9 cellular contexts compared by ENCODE assay signal in the genomic region with DNA sequence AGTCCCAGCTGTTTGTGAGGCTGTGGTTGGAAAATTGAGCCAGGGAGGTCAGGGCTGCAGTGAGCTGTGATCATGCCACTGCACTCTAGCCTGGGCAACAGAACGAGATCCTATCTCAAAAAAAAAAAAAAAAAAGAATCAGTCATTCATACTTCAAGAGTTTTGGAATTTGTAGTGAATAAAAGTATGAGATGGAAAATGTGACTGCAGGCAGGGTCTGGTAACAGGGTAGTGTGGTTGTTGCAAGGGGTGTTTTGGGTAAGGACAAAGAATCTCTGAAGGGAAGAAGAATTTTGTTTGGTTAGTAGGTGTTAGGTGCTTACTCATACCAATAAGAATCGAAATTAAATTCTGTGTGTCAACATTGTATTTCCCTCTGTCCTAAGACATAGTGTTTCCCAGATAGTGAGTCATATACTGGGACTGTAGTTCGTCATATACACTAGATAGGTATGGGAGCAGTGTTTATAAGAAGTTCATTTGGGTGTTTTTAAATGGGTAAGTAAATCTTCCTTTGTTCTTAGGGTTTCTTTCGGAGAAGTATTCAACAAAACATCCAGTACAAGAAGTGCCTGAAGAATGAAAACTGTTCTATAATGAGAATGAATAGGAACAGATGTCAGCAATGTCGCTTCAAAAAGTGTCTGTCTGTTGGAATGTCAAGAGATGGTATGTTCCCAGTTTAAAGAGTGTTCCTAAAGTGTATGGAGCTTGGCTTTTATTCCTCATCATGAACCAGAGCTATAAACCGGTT. TPM values are rescaled to one million over a fixed set of nuclear protein-coding genes. Genes with fewer than 3 reads are reported as not detected.
A peak's percentile ranks its signal among the peaks of the same experiment; 100 is the strongest.
DNase-seq lines count a peak whose midpoint lies in the region; ATAC-seq, FAIRE-seq and TF ChIP-seq lines count a peak whose summit lies in the region.
"Had no signal": no experiment of that assay in that cellular context is flagged by ENCODE, and none has a peak within 500 bp of the region (broad histone marks: within the 10 kb centered on the region; RNA-seq: fewer than 3 reads in every experiment).

No MANE protein-coding gene starts in this region.

- TF ChIP-seq CTCF in AG09319 (IDR thresholded peaks at IDR 0.05; ENCODE audit: low read depth, low read length): no peak
- TF ChIP-seq CTCF in HFFc6 (IDR thresholded peaks at IDR 0.05): no peak
- no peak for TF ChIP-seq CTCF in ascending aorta (IDR thresholded peaks at IDR 0.05)
- TF ChIP-seq CTCF in HepG2 (CRISPR knock-in tag; IDR thresholded peaks at IDR 0.05): no peak

- WGBS in HepG2 (ENCODE audit: low lambda C conversion rate): 82% methylated on average over 6 of the region's 6 CpGs

- H3K27me3 ChIP-seq in ascending aorta (no peaks in the 10 kb centered on the region), HepG2 (ENCODE audit: control insufficient read depth in 1 of 2, insufficient read depth in 2 of 2, low read length in 2 of 2) (no peaks in the 10 kb centered on the region)

- POLR2A ChIA-PET in HepG2 (lab: Yijun Ruan, JAX): interaction anchor here (1.1 kb wide), 1 partner anchor 13 kb away, joined by 3 read pairs; no protein-coding TSS in a partner anchor

- no peaks in the 10 kb centered on the region; the same call in 1 of the 2 replicates for H4K20me1 ChIP-seq in HepG2 (ENCODE audit: insufficient read depth, low read length)

- peaks cover 0 to 17% of the 10 kb centered on the region in 2 donors for H3K4me1 ChIP-seq in ascending aorta
- H3K4me1 ChIP-seq in HepG2 (ENCODE audit: insufficient read depth, low read length): no peaks in the 10 kb centered on the region

- peak overlapping the region; percentile 46 for H3K4me3 Mint-ChIP-seq in HFFc6
- no peak overlapping the region for H3K4me3 Mint-ChIP-seq in T-helper 2 cell treated with Interferon-gamma antibody and Interleukin-4, amounts not matched to agents 5 μg/mL and 100 μg/mL, for 36 hours

- in situ Hi-C loops in HepG2 (cut with HindIII; ENCODE audit: extremely low pct_ligation_motif_present, low pct_unique_long_range_greater_than_20kb): no loop called here

- H3K4me3 ChIP-seq in ascending aorta (no peak overlapping the region), HepG2 (replicated peaks in 1 of 3; ENCODE audit: insufficient read depth in 1 of 3, low read depth in 2 of 3, low read length in 3 of 3) (no peak overlapping the region)

- no peak overlapping the region for H3K9ac ChIP-seq in HepG2 (ENCODE audit: insufficient read depth, low read depth, low read length)

- TF ChIP-seq POLR2A in HepG2 (IDR thresholded peaks at IDR 0.05; ENCODE audit: insufficient read depth in 1 of 2, low read depth in 2 of 2, low read length in 2 of 2): no peak

- intact Hi-C loops in ascending aorta (cut with DNase I) (no loop called here), HepG2 (cut with micrococcal nuclease; ENCODE audit: unreplicated experiment) (no loop called here)

- peaks cover 66% of the 10 kb centered on the region for H3K36me3 Mint-ChIP-seq in HFFc6 (ENCODE audit: low read depth)
- no peaks in the 10 kb centered on the region for H3K36me3 Mint-ChIP-seq in T-helper 2 cell treated with Interferon-gamma antibody and Interleukin-4, amounts not matched to agents 5 μg/mL and 100 μg/mL, for 36 hours (ENCODE audit: low read depth)

- TF ChIP-seq RAD21 in HepG2 (CRISPR knock-in tag; IDR thresholded peaks at IDR 0.05): no peak

- H3K9me3 ChIP-seq in ascending aorta (no peaks in the 10 kb centered on the region), HepG2 (ENCODE audit: low read length) (no peaks in the 10 kb centered on the region)

- no peak overlapping the region for H3K4me2 ChIP-seq in HepG2 (ENCODE audit: low read depth, low read length)

- H3K27ac Mint-ChIP-seq in HFFc6: peak overlapping the region; percentile 80
- H3K27ac Mint-ChIP-seq in T-helper 2 cell treated with Interferon-gamma antibody and Interleukin-4, amounts not matched to agents 5 μg/mL and 100 μg/mL, for 36 hours: no peak overlapping the region

- H2AFZ ChIP-seq in HepG2 (ENCODE audit: low read length): no peak overlapping the region

- peak; percentile 51 for ATAC-seq in HepG2
- ATAC-seq in GM18909 (IDR thresholded peaks at IDR 0.05; ENCODE audit: poor library complexity, unreplicated experiment): no peak
- no peak for ATAC-seq in GM21529 (IDR thresholded peaks at IDR 0.05; ENCODE audit: unreplicated experiment)

- no TSS peak for BruUV-seq in HepG2 (replicated peaks; lab: Mats Ljungman, UMichigan)

- H3K4me1 Mint-ChIP-seq in HFFc6 (ENCODE audit: low read depth): peaks cover 54% of the 10 kb centered on the region
- H3K4me1 Mint-ChIP-seq in T-helper 2 cell treated with Interferon-gamma antibody and Interleukin-4, amounts not matched to agents 5 μg/mL and 100 μg/mL, for 36 hours (ENCODE audit: low read depth): no peaks in the 10 kb centered on the region

- FAIRE-seq in HepG2 (lab: Jason Lieb, UNC): no peak

- peaks cover 3% of the 10 kb centered on the region for H3K27me3 Mint-ChIP-seq in HFFc6 (ENCODE audit: insufficient read depth)
- no peaks in the 10 kb centered on the region for H3K27me3 Mint-ChIP-seq in T-helper 2 cell treated with Interferon-gamma antibody and Interleukin-4, amounts not matched to agents 5 μg/mL and 100 μg/mL, for 36 hours (ENCODE audit: low read depth)

- H3K27ac ChIP-seq in ascending aorta (peak overlapping the region; percentile 27 to 65), HepG2 (ENCODE audit: extremely low read length, insufficient read depth, low read length) (no peak overlapping the region)

- H3K36me3 ChIP-seq in ascending aorta (peaks cover 23 to 34% of the 10 kb centered on the region in 2 donors), HepG2 (replicated peaks in 1 of 2; ENCODE audit: control insufficient read depth in 1 of 2, insufficient read depth in 2 of 2, low read length in 2 of 2) (peaks cover 3 to 51% of the 10 kb centered on the region in 2 experiments; a peak in 4 of 5 replicates)

- CTCF ChIA-PET in HepG2 (lab: Yijun Ruan, JAX; ENCODE audit: low intra/inter-chr PET ratio, low total read pairs): no interaction called here

- DNase-seq in AG09319 (ENCODE audit: extremely low read depth, low read depth): peak; percentile 27
- DNase-seq in HFFc6: peak; percentile 92
- no peak for DNase-seq in ascending aorta (ENCODE audit: low spot score in 2 of 2)
- peak; percentile 18 for DNase-seq in HepG2 (ENCODE audit: low spot score)
- DNase-seq in central memory CD4-positive, alpha-beta T cell: no peak
- no peak for DNase-seq in T-helper 2 cell treated with Interferon-gamma antibody and Interleukin-4, amounts not matched to agents 5 μg/mL and 100 μg/mL, for 36 hours (ENCODE audit: low spot score)
- DNase-seq: foreskin melanocyte had no signal

- no peaks in the 10 kb centered on the region for H3K79me2 ChIP-seq in HepG2 (ENCODE audit: insufficient read depth, low read length)

- no peaks in the 10 kb centered on the region for H3K9me3 Mint-ChIP-seq in HFFc6
- no peaks in the 10 kb centered on the region for H3K9me3 Mint-ChIP-seq in T-helper 2 cell treated with Interferon-gamma antibody and Interleukin-4, amounts not matched to agents 5 μg/mL and 100 μg/mL, for 36 hours

- TF ChIP-seq EP300 in HepG2 (IDR thresholded peaks at IDR 0.05; ENCODE audit: low read depth in 2 of 2, low read length in 2 of 2): no peak
- TF ChIP-seq EP300 in HepG2 (CRISPR knock-in tag; IDR thresholded peaks at IDR 0.05; ENCODE audit: borderline replicate concordance): no peak

RNA-seq across cellular contexts. Expression of a gene that starts 14.2 kb away (rescaled TPM):
- 10 to 100 TPM; 36.0 to 43.7 (median 40.9) TPM for total RNA-seq in HFFc6 (2021; fragmentation: NEBNext Ultra II Directional; extraction: Animal tissue kit (Norgen Biotek cat#: 25700))
- total RNA-seq in ascending aorta: 6.5 TPM
- 8.1 and 14.3 TPM in 2 replicates for total RNA-seq in HepG2 (2016; rRNA removed; fragmentation: Illumina TruSeq; extraction: Trizol)
- total RNA-seq in HepG2 (2016; cell fraction: cytosol; rRNA removed; fragmentation: Illumina TruSeq; extraction: Trizol; ENCODE audit: low read depth): 3.8 and 4.4 TPM in 2 replicates
- total RNA-seq in HepG2 (2016; cell fraction: insoluble cytoplasmic fraction; rRNA removed; fragmentation: Illumina TruSeq; extraction: Trizol): 10.2 and 12.5 TPM in 2 replicates
- total RNA-seq in HepG2 (2016; cell fraction: membrane; rRNA removed; fragmentation: Illumina TruSeq; extraction: Trizol): 8.8 and 9.8 TPM in 2 replicates
- total RNA-seq in HepG2 (2016; cell fraction: nucleus; rRNA removed; fragmentation: Illumina TruSeq; extraction: Trizol): 9.6 and 11.0 TPM in 2 replicates
- 5.3 TPM in 2 replicates for polyA plus RNA-seq in HepG2 (2011; rRNA removed)
- polyA plus RNA-seq in HepG2 (2011; cell fraction: cytosol; rRNA removed): 2.6 and 4.6 TPM in 2 replicates
- 2.9 and 3.5 TPM in 2 replicates for polyA plus RNA-seq in HepG2 (2011; cell fraction: nucleus; rRNA removed)
- polyA plus RNA-seq in HepG2 (2012): 11.8 and 12.0 TPM in 2 replicates
- polyA plus RNA-seq in HepG2 (2016; cell fraction: cytosol; fragmentation: Illumina TruSeq; extraction: Trizol; ENCODE audit: low read depth): 0.38 and 0.43 TPM in 2 replicates
- 7.2 and 7.4 TPM in 2 replicates for polyA plus RNA-seq in HepG2 (2016; cell fraction: insoluble cytoplasmic fraction; fragmentation: Illumina TruSeq; extraction: Trizol; ENCODE audit: low read depth)
- polyA plus RNA-seq in HepG2 (2016; cell fraction: membrane; fragmentation: Illumina TruSeq; extraction: Trizol; ENCODE audit: low read depth): 2.1 and 2.3 TPM in 2 replicates
- polyA plus RNA-seq in HepG2 (2016; cell fraction: nucleus; fragmentation: Illumina TruSeq; extraction: Trizol; ENCODE audit: insufficient read depth, low read depth): 5.6 and 5.9 TPM in 2 replicates
- 6.0 and 17.2 TPM in 2 replicates for polyA minus RNA-seq in HepG2 (2011; rRNA and poly(A)+ RNA removed; ENCODE audit: low replicate concordance)
- 11.6 and 16.5 TPM in 2 replicates for polyA minus RNA-seq in HepG2 (2011; cell fraction: cytosol; rRNA and poly(A)+ RNA removed)
- polyA minus RNA-seq in HepG2 (2011; cell fraction: nucleus; rRNA and poly(A)+ RNA removed): 26.5 and 29.6 TPM in 2 replicates

RNA-seq across cellular contexts. Expression of a gene that starts 42.4 kb away (rescaled TPM):
- total RNA-seq in HFFc6 (2021; fragmentation: NEBNext Ultra II Directional; extraction: Animal tissue kit (Norgen Biotek cat#: 25700)): 1,000 to 10,000 TPM; 1,680 to 2,112 (median 1,953) TPM
- total RNA-seq in ascending aorta (1,680 TPM), HepG2 (2016; rRNA removed; fragmentation: Illumina TruSeq; extraction: Trizol) (1,297 and 1,763 TPM in 2 replicates)
- 1,586 and 1,699 TPM in 2 replicates for total RNA-seq in HepG2 (2016; cell fraction: cytosol; rRNA removed; fragmentation: Illumina TruSeq; extraction: Trizol; ENCODE audit: low read depth)
- 1,351 and 1,926 TPM in 2 replicates for total RNA-seq in HepG2 (2016; cell fraction: insoluble cytoplasmic fraction; rRNA removed; fragmentation: Illumina TruSeq; extraction: Trizol)
- 3,254 and 3,418 TPM in 2 replicates for total RNA-seq in HepG2 (2016; cell fraction: membrane; rRNA removed; fragmentation: Illumina TruSeq; extraction: Trizol)
- 503 TPM in 2 replicates for total RNA-seq in HepG2 (2016; cell fraction: nucleus; rRNA removed; fragmentation: Illumina TruSeq; extraction: Trizol)
- 3,693 and 3,955 TPM in 2 replicates for polyA plus RNA-seq in HepG2 (2011; rRNA removed)
- polyA plus RNA-seq in HepG2 (2011; cell fraction: cytosol; rRNA removed): 6,013 and 6,757 TPM in 2 replicates
- 1,196 and 1,371 TPM in 2 replicates for polyA plus RNA-seq in HepG2 (2011; cell fraction: nucleus; rRNA removed)
- 2,819 and 3,574 TPM in 2 replicates for polyA plus RNA-seq in HepG2 (2012)
- 3,375 and 3,723 TPM in 2 replicates for polyA plus RNA-seq in HepG2 (2016; cell fraction: cytosol; fragmentation: Illumina TruSeq; extraction: Trizol; ENCODE audit: low read depth)
- polyA plus RNA-seq in HepG2 (2016; cell fraction: insoluble cytoplasmic fraction; fragmentation: Illumina TruSeq; extraction: Trizol; ENCODE audit: low read depth): 2,788 and 2,868 TPM in 2 replicates
- 4,974 and 5,217 TPM in 2 replicates for polyA plus RNA-seq in HepG2 (2016; cell fraction: membrane; fragmentation: Illumina TruSeq; extraction: Trizol; ENCODE audit: low read depth)
- polyA plus RNA-seq in HepG2 (2016; cell fraction: nucleus; fragmentation: Illumina TruSeq; extraction: Trizol; ENCODE audit: insufficient read depth, low read depth): 1,295 and 1,318 TPM in 2 replicates
- 1,424 and 2,177 TPM in 2 replicates for polyA minus RNA-seq in HepG2 (2011; rRNA and poly(A)+ RNA removed; ENCODE audit: low replicate concordance)
- polyA minus RNA-seq in HepG2 (2011; cell fraction: cytosol; rRNA and poly(A)+ RNA removed): 848 and 1,008 TPM in 2 replicates
- polyA minus RNA-seq in HepG2 (2011; cell fraction: nucleus; rRNA and poly(A)+ RNA removed): 296 and 376 TPM in 2 replicates

RNA-seq across cellular contexts. Expression of a gene that starts 42.5 kb away (rescaled TPM):
- 10 to 100 TPM; 10.9 to 13.5 (median 11.6) TPM for total RNA-seq in HFFc6 (2021; fragmentation: NEBNext Ultra II Directional; extraction: Animal tissue kit (Norgen Biotek cat#: 25700))
- 8.7 TPM for total RNA-seq in ascending aorta
- 8.0 and 10.5 TPM in 2 replicates for total RNA-seq in HepG2 (2016; rRNA removed; fragmentation: Illumina TruSeq; extraction: Trizol)
- total RNA-seq in HepG2 (2016; cell fraction: cytosol; rRNA removed; fragmentation: Illumina TruSeq; extraction: Trizol; ENCODE audit: low read depth): 6.8 and 7.5 TPM in 2 replicates
- total RNA-seq in HepG2 (2016; cell fraction: insoluble cytoplasmic fraction; rRNA removed; fragmentation: Illumina TruSeq; extraction: Trizol): 8.5 and 11.2 TPM in 2 replicates
- 5.0 and 6.3 TPM in 2 replicates for total RNA-seq in HepG2 (2016; cell fraction: membrane; rRNA removed; fragmentation: Illumina TruSeq; extraction: Trizol)
- 6.0 and 7.0 TPM in 2 replicates for total RNA-seq in HepG2 (2016; cell fraction: nucleus; rRNA removed; fragmentation: Illumina TruSeq; extraction: Trizol)
- polyA plus RNA-seq in HepG2 (2011; rRNA removed): 4.3 and 4.5 TPM in 2 replicates
- 2.3 and 4.0 TPM in 2 replicates for polyA plus RNA-seq in HepG2 (2011; cell fraction: cytosol; rRNA removed)
- polyA plus RNA-seq in HepG2 (2011; cell fraction: nucleus; rRNA removed): 1.8 and 3.5 TPM in 2 replicates
- 6.4 and 6.7 TPM in 2 replicates for polyA plus RNA-seq in HepG2 (2012)
- polyA plus RNA-seq in HepG2 (2016; cell fraction: cytosol; fragmentation: Illumina TruSeq; extraction: Trizol; ENCODE audit: low read depth): 1.1 TPM in 2 replicates
- 10.4 and 12.6 TPM in 2 replicates for polyA plus RNA-seq in HepG2 (2016; cell fraction: insoluble cytoplasmic fraction; fragmentation: Illumina TruSeq; extraction: Trizol; ENCODE audit: low read depth)
- polyA plus RNA-seq in HepG2 (2016; cell fraction: membrane; fragmentation: Illumina TruSeq; extraction: Trizol; ENCODE audit: low read depth): 2.2 and 3.1 TPM in 2 replicates
- 7.0 and 7.8 TPM in 2 replicates for polyA plus RNA-seq in HepG2 (2016; cell fraction: nucleus; fragmentation: Illumina TruSeq; extraction: Trizol; ENCODE audit: insufficient read depth, low read depth)
- polyA minus RNA-seq in HepG2 (2011; rRNA and poly(A)+ RNA removed; ENCODE audit: low replicate concordance): 2.0 and 2.2 TPM in 2 replicates
- polyA minus RNA-seq in HepG2 (2011; cell fraction: cytosol; rRNA and poly(A)+ RNA removed): 4.0 and 6.2 TPM in 2 replicates
- polyA minus RNA-seq in HepG2 (2011; cell fraction: nucleus; rRNA and poly(A)+ RNA removed): 12.7 and 14.3 TPM in 2 replicates

Comparison
In these comparisons a context has a peak if more than half of its experiments do, and no peak if none do; other contexts are left out.
1. DNase-seq: peak in AG09319 (single experiment), HFFc6 (single experiment) and HepG2 (single experiment); none in ascending aorta (0 of 2), central memory CD4-positive, alpha-beta T cell (single experiment) and T-helper 2 cell treated with Interferon-gamma antibody and Interleukin-4, amounts not matched to agents 5 μg/mL and 100 μg/mL, for 36 hours (single experiment).